9 cellular contexts compared by ENCODE assay signal in the genomic region with DNA sequence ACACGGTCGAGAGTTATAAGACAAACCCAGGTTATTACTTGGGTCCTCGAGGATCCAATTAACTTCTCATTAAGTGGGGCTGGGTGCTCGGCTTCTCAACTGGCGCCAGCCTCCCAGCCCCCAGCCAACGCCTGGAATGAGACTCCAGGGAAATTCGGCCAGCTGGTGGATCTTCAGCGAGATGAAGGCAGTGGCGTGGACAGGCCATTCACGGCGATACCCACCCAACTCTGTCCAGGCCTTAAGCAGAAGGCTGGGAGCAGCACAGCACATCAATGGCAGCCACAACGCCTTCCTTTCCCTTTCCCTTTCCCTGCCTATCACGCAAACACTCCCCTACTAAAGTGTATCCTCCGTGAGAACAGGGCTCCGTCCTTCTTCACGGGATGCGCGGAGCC. TPM values are rescaled to one million over a fixed set of nuclear protein-coding genes. Genes with fewer than 3 reads are reported as not detected.
DNase-seq lines count a peak whose midpoint lies in the region; ATAC-seq and TF ChIP-seq lines count a peak whose summit lies in the region.
"Had no signal": no experiment of that assay in that cellular context is flagged by ENCODE, and none has a peak within 500 bp of the region (broad histone marks: within the 10 kb centered on the region; RNA-seq: fewer than 3 reads in every experiment).

No MANE protein-coding gene starts in this region.

- TF ChIP-seq CTCF in AG10803 (conservative IDR thresholded peaks at IDR 0.05; ENCODE audit: low read length) (no peak), epithelial cell of proximal tubule (conservative IDR thresholded peaks at IDR 0.05; ENCODE audit: low read depth, low read length) (no peak), nephron progenitor cell (IDR thresholded peaks at IDR 0.05) (no peak)

- peaks cover 16% of the 10 kb centered on the region for H3K27me3 Mint-ChIP-seq in nephron progenitor cell (ENCODE audit: low read depth, poor library complexity)

- ATAC-seq in HG03460 (IDR thresholded peaks at IDR 0.05; ENCODE audit: unreplicated experiment) = no peak
- ATAC-seq: K562 had no signal

- DNase-seq in AG10803 (ENCODE audit: low read depth) (no peak), NCI-H524 treated with DMSO at 0.1 percent for 48 hours (lab: John Stamatoyannopoulos, UW) (peak; percentile 55), epithelial cell of proximal tubule (ENCODE audit: low read depth) (no peak), nephron progenitor cell (peak; percentile 21), mesenteric fat pad (ENCODE audit: low spot score) (no peak), iPS-NIHi11 (ENCODE audit: low spot score) (no peak), DMS53 treated with DMSO at 0.1 percent for 48 hours (lab: John Stamatoyannopoulos, UW; ENCODE audit: unreplicated experiment) (no peak)

- peaks cover 11% of the 10 kb centered on the region for H3K9me3 Mint-ChIP-seq in nephron progenitor cell

- H3K4me3 ChIP-seq in AG10803 (ENCODE audit: low read length) (peak overlapping the region; percentile 59), epithelial cell of proximal tubule (ENCODE audit: low read depth, low read length) (peak overlapping the region; percentile 57)
- H3K4me3 ChIP-seq: K562 had no signal

- H3K4me1 Mint-ChIP-seq in nephron progenitor cell = peaks cover 81% of the 10 kb centered on the region

- H3K27ac Mint-ChIP-seq in nephron progenitor cell = peak overlapping the region; percentile 66

- H3K4me3 Mint-ChIP-seq in nephron progenitor cell = peak overlapping the region; percentile 88

- peaks cover 7% of the 10 kb centered on the region for H3K36me3 Mint-ChIP-seq in nephron progenitor cell (ENCODE audit: low read depth)

RNA-seq across cellular contexts. Expression of gene METTL24, which starts 0.9 kb away (rescaled TPM):
- 0.43 and 0.69 TPM in 2 replicates for total RNA-seq in epithelial cell of proximal tubule
- 1.2 TPM for total RNA-seq in mesenteric fat pad
- total RNA-seq: K562 had no signal

RNA-seq across cellular contexts. Expression of gene DDO, which starts 58.1 kb away (rescaled TPM):
- total RNA-seq in epithelial cell of proximal tubule = 0.07 TPM in 1 of 2 replicates, not detected in the other
- total RNA-seq in mesenteric fat pad = 3.2 TPM
- total RNA-seq: K562 had no signal

Comparison
In these comparisons a context has a peak if more than half of its experiments do, and no peak if none do; other contexts are left out.
1. DNase-seq: peak in NCI-H524 treated with DMSO at 0.1 percent for 48 hours (single experiment) and nephron progenitor cell (single experiment); none in AG10803 (single experiment), epithelial cell of proximal tubule (single experiment), mesenteric fat pad (single experiment), iPS-NIHi11 (single experiment) and DMS53 treated with DMSO at 0.1 percent for 48 hours (single experiment).